ENCODE assay signal across 8 cellular contexts in genomic region chr2:64988420-64989125, GRCh38. TPM values are rescaled to one million over a fixed set of nuclear protein-coding genes. Genes with fewer than 3 reads are reported as not detected.
A peak's percentile ranks its signal among the peaks of the same experiment; 100 is the strongest.
DNase-seq lines count a peak whose midpoint lies in the region; ATAC-seq and TF ChIP-seq lines count a peak whose summit lies in the region.

No MANE protein-coding gene starts in this region.

- H3K27ac ChIP-seq in H9 (ENCODE audit: insufficient read length, low read depth, low read length), result no peak overlapping the region

- H2BK20ac ChIP-seq in H9 (ENCODE audit: low read depth, low read length, poor library complexity, severe bottlenecking), result no peak overlapping the region

- H2AK5ac ChIP-seq in H9 (ENCODE audit: insufficient read length, low read length), result no peak overlapping the region

- DNase-seq in GM12864 (ENCODE audit: low read depth) (peak; percentile 82), H9 (peak; percentile 63), MG63 (peak; percentile 87), T-helper 17 cell (peak; percentile 18 to 24 (median 21)), astrocyte of the cerebellum (ENCODE audit: low read depth) (no peak), iPS DF 19.7 (ENCODE audit: low read depth, low spot score) (peak; percentile 50), sciatic nerve (ENCODE audit: low spot score) (peak; percentile 76), OCI-M2 (lab: John Stamatoyannopoulos, UW; ENCODE audit: unreplicated experiment) (no peak)

- H3K79me2 ChIP-seq in H9 (ENCODE audit: insufficient read depth, low read length), result no peaks in the 10 kb centered on the region

- no peaks in the 10 kb centered on the region for H3K79me1 ChIP-seq in H9 (ENCODE audit: insufficient read depth, low read depth, low read length, poor library complexity, severe bottlenecking)

- ATAC-seq in T-helper 17 cell (peak; percentile 60), sciatic nerve (peak; percentile 75)

- H4K8ac ChIP-seq in H9 (replicated peaks; ENCODE audit: insufficient read length, low read depth, low read length), result no peak overlapping the region

- H3K27me3 ChIP-seq in H9 (ENCODE audit: insufficient read depth, low read length), result peaks cover 26% of the 10 kb centered on the region; the same call in 1 of the 2 replicates
- H3K27me3 ChIP-seq in MG63, result no peaks in the 10 kb centered on the region

- no peaks in the 10 kb centered on the region for H3K4me1 ChIP-seq in H9 (ENCODE audit: insufficient read depth, low read length)

- intact Hi-C loops in sciatic nerve (cut with DNase I), result no loop called here

- H3K27me3 Mint-ChIP-seq in H9 (ENCODE audit: low read depth) (peaks cover 78% of the 10 kb centered on the region), T-helper 17 cell (no peaks in the 10 kb centered on the region)

- no peak overlapping the region for H2BK12ac ChIP-seq in H9 (ENCODE audit: insufficient read length, low read depth, low read length)

- H4K20me1 ChIP-seq in H9 (ENCODE audit: control insufficient read depth, insufficient read depth, insufficient read length), result no peaks in the 10 kb centered on the region

- peak overlapping the region; percentile 53 for H3K4me2 ChIP-seq in H9 (ENCODE audit: insufficient read depth, insufficient read length, low read length)

- H3K23ac ChIP-seq in H9 (ENCODE audit: insufficient read length, low read depth, low read length), result no peak overlapping the region

- H3K4me3 ChIP-seq in GM12864 (ENCODE audit: low read depth, low read length), result peak overlapping the region; percentile 77
- peak overlapping the region; percentile 73 for H3K4me3 ChIP-seq in MG63
- peak overlapping the region; percentile 61 for H3K4me3 ChIP-seq in astrocyte of the cerebellum (ENCODE audit: low read depth, low read length)

- H2AFZ ChIP-seq in H9 (ENCODE audit: low read length), result no peak overlapping the region

- H3K9ac ChIP-seq in H9 (ENCODE audit: extremely low read depth, insufficient read length, low read length), result peak overlapping the region; percentile 43

- WGBS in H9 (ENCODE audit: extremely low coverage, insufficient read length, low lambda C conversion rate), result no CpG with 5 or more reads among the region's 65 CpGs

- H3K14ac ChIP-seq in H9 (ENCODE audit: insufficient read depth, low read length), result peak overlapping the region; percentile 78; the same call in 1 of the 2 replicates

- H3K27ac Mint-ChIP-seq in H9 (no peak overlapping the region), T-helper 17 cell (peak overlapping the region; percentile 45)

- H3K9me3 Mint-ChIP-seq in H9, result no peaks in the 10 kb centered on the region; a peak in 1 of 5 replicates

- H3K9me3 ChIP-seq in H9 (ENCODE audit: control insufficient read depth, low read depth, low read length), result no peaks in the 10 kb centered on the region
- no peaks in the 10 kb centered on the region for H3K9me3 ChIP-seq in MG63
- H3K9me3 ChIP-seq in T-helper 17 cell (ENCODE audit: control insufficient read depth, low read length, poor library complexity, severe bottlenecking), result no peaks in the 10 kb centered on the region

- H3K4ac ChIP-seq in H9 (ENCODE audit: low read depth, low read length), result no peak overlapping the region

- TF ChIP-seq CTCF in GM12864 (IDR thresholded peaks at IDR 0.05; ENCODE audit: low read depth, low read length, missing control alignments), result peak; percentile 36
- peak; percentile 29; the same call in 1 of the 3 replicates for TF ChIP-seq CTCF in H9 (conservative IDR thresholded peaks at IDR 0.05)
- TF ChIP-seq CTCF in astrocyte of the cerebellum (IDR thresholded peaks at IDR 0.05; ENCODE audit: low read depth, low read length, missing control alignments), result peak; percentile 34

- H4K5ac ChIP-seq in H9 (ENCODE audit: insufficient read length, low read depth, low read length), result no peak overlapping the region

- peaks cover 13% of the 10 kb centered on the region for H3K23me2 ChIP-seq in H9 (ENCODE audit: insufficient read length, low read depth, low read length, poor library complexity, severe bottlenecking)

- no peak overlapping the region for H2BK120ac ChIP-seq in H9 (ENCODE audit: low read depth, low read length, poor library complexity, severe bottlenecking)

- H3T11ph ChIP-seq in H9 (ENCODE audit: low read length), result no peak overlapping the region

- H3K4me1 Mint-ChIP-seq in H9 (peaks cover 16 to 20% of the 10 kb centered on the region in 2 experiments), T-helper 17 cell (peaks cover 33% of the 10 kb centered on the region)

- H3K18ac ChIP-seq in H9 (ENCODE audit: insufficient read length, low read depth, low read length), result peak overlapping the region; percentile 62

- no peak overlapping the region for H3K56ac ChIP-seq in H9 (ENCODE audit: insufficient read length, low read depth, low read length)

- no peak overlapping the region for H2BK15ac ChIP-seq in H9 (ENCODE audit: low read depth, low read length)

- H4K91ac ChIP-seq in H9 (ENCODE audit: insufficient read length, low read depth, low read length), result no peak overlapping the region

- H3K36me3 ChIP-seq in MG63, result no peaks in the 10 kb centered on the region

- H3K4me3 Mint-ChIP-seq in H9 (peak overlapping the region; percentile 55 to 81), T-helper 17 cell (peak overlapping the region; percentile 87)

- H3K36me3 Mint-ChIP-seq in H9 (ENCODE audit: insufficient read depth in 1 of 3, low read depth in 3 of 3) (peaks cover 0 to 2% (median 0%) of the 10 kb centered on the region in 3 experiments; a peak in 3 of 7 replicates), T-helper 17 cell (ENCODE audit: low read depth) (no peaks in the 10 kb centered on the region)

- in situ Hi-C loops in astrocyte of the cerebellum (cut with HindIII; ENCODE audit: low sequenced_read_pairs), result no loop called here

- no peak overlapping the region for H2BK5ac ChIP-seq in H9 (ENCODE audit: insufficient read length, low read length)

RNA-seq across cellular contexts. Expression of gene SLC1A4, which starts 0.6 kb away (rescaled TPM):
- 1.1 and 1.9 TPM in 2 replicates for total RNA-seq in H9 (2021)
- total RNA-seq in MG63 (2014; rRNA removed; shearing (Covaris generic); ENCODE audit: low replicate concordance), result 18.6 and 21.1 TPM in 2 replicates
- 1 to 10 TPM; 1.7 to 8.0 TPM for total RNA-seq in T-helper 17 cell
- 14.3 TPM for total RNA-seq in sciatic nerve

Comparison
In these comparisons a context has a peak if more than half of its experiments do, and no peak if none do; other contexts are left out.
1. DNase-seq: peak in GM12864 (single experiment), H9 (single experiment), MG63 (single experiment), T-helper 17 cell (3 of 3), iPS DF 19.7 (single experiment) and sciatic nerve (single experiment); none in astrocyte of the cerebellum (single experiment) and OCI-M2 (single experiment).
2. Peak in every context shown above with its lines, with median percentiles within 50 percentile points of each other: H3K4me3 ChIP-seq and CTCF ChIP-seq.